Comparison of ENCODE assay signal across 8 cellular contexts in the genomic region with DNA sequence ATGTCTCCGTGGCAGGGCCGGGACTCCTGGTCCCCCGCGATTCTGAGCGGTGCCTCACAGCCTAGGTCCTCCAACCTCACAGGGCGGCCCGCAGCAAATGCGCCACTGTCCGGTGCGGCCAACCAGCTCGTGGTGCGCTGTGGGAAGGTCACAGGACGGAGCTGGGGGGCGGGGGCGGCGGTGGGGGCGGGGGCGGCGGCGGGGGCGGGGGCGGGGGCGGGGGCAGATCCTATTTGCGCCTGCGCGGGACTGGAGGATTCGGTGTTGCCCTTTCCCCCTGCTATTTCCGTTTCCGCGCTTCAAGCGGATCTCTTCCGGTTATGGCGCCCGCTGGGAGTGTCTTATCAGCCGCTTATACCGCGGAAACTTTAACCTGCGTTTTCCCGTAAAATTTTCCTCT.
DNase-seq lines count a peak whose midpoint lies in the region; ATAC-seq, FAIRE-seq and TF ChIP-seq lines count a peak whose summit lies in the region.

No MANE protein-coding gene starts in this region.

- H3K4me2 ChIP-seq in endothelial cell of umbilical vein (ENCODE audit: insufficient read depth, low read length), result peak overlapping the region; percentile 57

- H3K9me1 ChIP-seq in endothelial cell of umbilical vein (replicated peaks; ENCODE audit: control insufficient read depth, extremely low read depth, insufficient read depth, low read length), result no peaks in the 10 kb centered on the region

- DNase-seq in AG20443 (ENCODE audit: low spot score), result peak; percentile 65
- DNase-seq in NCI-H524 (lab: John Stamatoyannopoulos, UW), result peak; percentile 48 to 60
- DNase-seq in endothelial cell of umbilical vein (ENCODE audit: low read depth, low spot score), result peak; percentile 45
- DNase-seq in myocyte (ENCODE audit: low read depth), result peak; percentile 54
- DNase-seq in NCI-H1436 (lab: John Stamatoyannopoulos, UW), result no peak
- no peak for DNase-seq in NAMALWA (ENCODE audit: low spot score)
- DNase-seq in SIG-M5 treated with dmso at 0.1 percent for 504 hours (lab: John Stamatoyannopoulos, UW; ENCODE audit: unreplicated experiment), result no peak

- H3K27me3 ChIP-seq in endothelial cell of umbilical vein (ENCODE audit: control insufficient read depth in 2 of 2, insufficient read depth in 2 of 2, low read length in 2 of 2), result no peaks in the 10 kb centered on the region

- no peaks in the 10 kb centered on the region for H4K20me1 ChIP-seq in endothelial cell of umbilical vein (replicated peaks; ENCODE audit: control insufficient read depth, extremely low read depth, insufficient read depth, low read length)

- no peak overlapping the region for H3K9ac ChIP-seq in endothelial cell of umbilical vein (replicated peaks; ENCODE audit: extremely low read depth, insufficient read depth, low read length)

- FAIRE-seq in endothelial cell of umbilical vein (lab: Jason Lieb, UNC), result no peak

- H3K4me1 ChIP-seq in endothelial cell of umbilical vein (ENCODE audit: control insufficient read depth, extremely low read depth, insufficient read depth, low read length), result no peaks in the 10 kb centered on the region

- intact Hi-C loops in endothelial cell of umbilical vein (cut with micrococcal nuclease), result no loop called here

- CTCF ChIA-PET in endothelial cell of umbilical vein (lab: Charles Lee), result no interaction called here

- no peak overlapping the region for H3K27ac ChIP-seq in endothelial cell of umbilical vein (ENCODE audit: insufficient read depth, low read depth, low read length)

- no peak for ATAC-seq in HG02973 (IDR thresholded peaks at IDR 0.05; ENCODE audit: unreplicated experiment)

- no peak for TF ChIP-seq POLR2A in endothelial cell of umbilical vein (IDR thresholded peaks at IDR 0.05; ENCODE audit: low read depth, low read length)

- dilution Hi-C loops in endothelial cell of umbilical vein (cut with MboI; ENCODE audit: extremely low pct_ligation_motif_present, low sequenced_read_pairs), result no loop called here

- no peaks in the 10 kb centered on the region for H3K79me2 ChIP-seq in endothelial cell of umbilical vein (ENCODE audit: control insufficient read depth, insufficient read depth, low read length)

- H3K9me3 ChIP-seq in endothelial cell of umbilical vein (replicated peaks; ENCODE audit: control insufficient read depth, insufficient read depth, low read length), result no peaks in the 10 kb centered on the region

- POLR2A ChIA-PET in endothelial cell of umbilical vein (lab: Charles Lee), result no interaction called here

- no peak for TF ChIP-seq CTCF in endothelial cell of umbilical vein (IDR thresholded peaks at IDR 0.05; ENCODE audit: extremely low read depth in 1 of 2, insufficient read depth in 1 of 2, low read depth in 1 of 2, low read length in 2 of 2)

- H3K36me3 ChIP-seq in endothelial cell of umbilical vein (ENCODE audit: control insufficient read depth in 2 of 2, extremely low read depth in 1 of 2, insufficient read depth in 2 of 2, low read length in 2 of 2), result no peaks in the 10 kb centered on the region

- peak overlapping the region; percentile 36 to 60 (median 45) for H3K4me3 ChIP-seq in endothelial cell of umbilical vein (replicated peaks in 1 of 3; ENCODE audit: insufficient read depth in 1 of 3, low read depth in 1 of 3, low read length in 3 of 3)

- BruUV-seq in endothelial cell of umbilical vein (replicated peaks; lab: Mats Ljungman, UMichigan), result no TSS peak

- H2AFZ ChIP-seq in endothelial cell of umbilical vein (ENCODE audit: low read depth, low read length), result peak overlapping the region; percentile 56

TF ChIP-seq in endothelial cell of umbilical vein, 7 proteins besides CTCF, POLR2A, EP300 and RAD21:
- no peak for TF ChIP-seq MYC (IDR thresholded peaks at IDR 0.05; ENCODE audit: low read depth, low read length)
- TF ChIP-seq FOS (IDR thresholded peaks at IDR 0.05; ENCODE audit: borderline replicate concordance, insufficient read depth, low read length), result no peak
- no peak for TF ChIP-seq JUN (IDR thresholded peaks at IDR 0.05; ENCODE audit: borderline replicate concordance, insufficient read depth, insufficient read length, low read depth)
- no peak for TF ChIP-seq POLR2AphosphoS5 (IDR thresholded peaks at IDR 0.05; ENCODE audit: insufficient read depth, low read depth, low read length)
- TF ChIP-seq, protein P1, sequence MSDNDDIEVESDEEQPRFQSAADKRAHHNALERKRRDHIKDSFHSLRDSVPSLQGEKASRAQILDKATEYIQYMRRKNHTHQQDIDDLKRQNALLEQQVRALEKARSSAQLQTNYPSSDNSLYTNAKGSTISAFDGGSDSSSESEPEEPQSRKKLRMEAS (IDR thresholded peaks at IDR 0.05; ENCODE audit: insufficient read depth, insufficient read length), result no peak
- TF ChIP-seq EZH2 (IDR thresholded peaks at IDR 0.05; ENCODE audit: borderline replicate concordance, low read depth, low read length, severe bottlenecking), result no peak
- TF ChIP-seq GATA2 (IDR thresholded peaks at IDR 0.05; ENCODE audit: insufficient read depth, insufficient read length, low read depth, low read length), result no peak

Comparison
In these comparisons a context has a peak if more than half of its experiments do, and no peak if none do; other contexts are left out.
1. DNase-seq: peak in AG20443 (single experiment), NCI-H524 (2 of 2), endothelial cell of umbilical vein (single experiment) and myocyte (single experiment); none in NCI-H1436 (single experiment), NAMALWA (single experiment) and SIG-M5 treated with dmso at 0.1 percent for 504 hours (single experiment).